Comparison of ENCODE assay signal across 1 cellular context in the genomic region with DNA sequence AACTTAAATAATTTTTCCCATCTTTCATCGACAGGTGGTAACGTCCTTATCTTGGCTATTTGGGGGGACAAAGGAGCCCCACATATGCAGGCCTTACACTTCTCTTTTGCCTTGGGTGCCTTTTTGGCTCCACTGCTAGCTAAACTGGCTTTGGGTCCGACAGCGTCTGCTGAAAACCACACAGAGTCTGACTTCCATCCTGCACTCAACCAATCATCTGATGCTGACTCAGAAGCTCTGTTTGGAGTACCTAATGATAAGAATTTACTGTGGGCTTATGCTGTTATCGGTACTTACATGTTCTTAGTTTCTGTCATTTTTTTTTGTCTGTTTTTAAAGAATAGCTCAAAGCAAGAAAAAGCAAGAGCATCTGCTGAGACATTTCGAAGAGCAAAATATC.
TF ChIP-seq lines count a peak whose summit lies in the region.

No MANE protein-coding gene starts in this region.

TF ChIP-seq in K562, 482 proteins besides CTCF, POLR2A, EP300 and RAD21 (continued from another document and continues in another):
- TF ChIP-seq, protein P1, sequence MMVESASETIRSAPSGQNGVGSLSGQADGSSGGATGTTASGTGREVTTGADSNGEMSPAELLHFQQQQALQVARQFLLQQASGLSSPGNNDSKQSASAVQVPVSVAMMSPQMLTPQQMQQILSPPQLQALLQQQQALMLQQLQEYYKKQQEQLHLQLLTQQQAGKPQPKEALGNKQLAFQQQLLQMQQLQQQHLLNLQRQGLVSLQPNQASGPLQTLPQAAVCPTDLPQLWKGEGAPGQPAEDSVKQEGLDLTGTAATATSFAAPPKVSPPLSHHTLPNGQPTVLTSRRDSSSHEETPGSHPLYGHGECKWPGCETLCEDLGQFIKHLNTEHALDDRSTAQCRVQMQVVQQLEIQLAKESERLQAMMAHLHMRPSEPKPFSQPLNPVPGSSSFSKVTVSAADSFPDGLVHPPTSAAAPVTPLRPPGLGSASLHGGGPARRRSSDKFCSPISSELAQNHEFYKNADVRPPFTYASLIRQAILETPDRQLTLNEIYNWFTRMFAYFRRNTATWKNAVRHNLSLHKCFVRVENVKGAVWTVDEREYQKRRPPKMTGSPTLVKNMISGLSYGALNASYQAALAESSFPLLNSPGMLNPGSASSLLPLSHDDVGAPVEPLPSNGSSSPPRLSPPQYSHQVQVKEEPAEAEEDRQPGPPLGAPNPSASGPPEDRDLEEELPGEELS (CRISPR knock-in tag; IDR thresholded peaks at IDR 0.05; ENCODE audit: borderline replicate concordance) = no peak
- TF ChIP-seq GATAD2A (IDR thresholded peaks at IDR 0.05) (peak; percentile 42; the same call in 1 of the 2 replicates), SIN3A (IDR thresholded peaks at IDR 0.05; ENCODE audit: borderline replicate concordance in 2 of 2, control insufficient read depth in 1 of 2, low read depth in 2 of 2, low read length in 2 of 2) (no peak), KDM5B (IDR thresholded peaks at IDR 0.05; ENCODE audit: insufficient replicate concordance, low read depth, low read length) (no peak), HMG20A (CRISPR knock-in tag; conservative IDR thresholded peaks at IDR 0.05) (no peak), HLTF (IDR thresholded peaks at IDR 0.05) (no peak), CREB1 (IDR thresholded peaks at IDR 0.05) (no peak), CREB1 (CRISPR knock-in tag; IDR thresholded peaks at IDR 0.05) (no peak), HDAC2 (IDR thresholded peaks at IDR 0.05) (0 out of 2 replicates have a peak, but pooled peaks have one; percentile 38), MAFF (IDR thresholded peaks at IDR 0.05; ENCODE audit: low read length) (peak; percentile 50; the same call in 1 of the 2 replicates), TEAD4 (IDR thresholded peaks at IDR 0.05; ENCODE audit: low read length) (peak; percentile 63), TEAD4 (CRISPR knock-in tag; IDR thresholded peaks at IDR 0.05; ENCODE audit: borderline replicate concordance) (no peak), ILF3 (IDR thresholded peaks at IDR 0.05; ENCODE audit: borderline replicate concordance) (no peak), SRF (CRISPR knock-in tag; IDR thresholded peaks at IDR 0.05) (no peak), MBD2 (IDR thresholded peaks at IDR 0.05; ENCODE audit: borderline replicate concordance, low read depth) (0 out of 2 replicates have a peak, but pooled peaks have one; percentile 32), HCFC1 (IDR thresholded peaks at IDR 0.05; ENCODE audit: low read depth, low read length) (no peak), NFE2 (IDR thresholded peaks at IDR 0.05; ENCODE audit: low read depth) (peak; percentile 64), CREBBP (IDR thresholded peaks at IDR 0.05; ENCODE audit: low read depth, low read length) (no peak), SAFB (IDR thresholded peaks at IDR 0.05; ENCODE audit: borderline replicate concordance, low read depth, low read length) (no peak), SMARCB1 (IDR thresholded peaks at IDR 0.05; ENCODE audit: insufficient read length, low read depth) (no peak), ZNF232 (CRISPR knock-in tag; IDR thresholded peaks at IDR 0.05) (no peak), ESRRB (CRISPR knock-in tag; IDR thresholded peaks at IDR 0.05; ENCODE audit: borderline replicate concordance) (no peak), POLR2G (IDR thresholded peaks at IDR 0.05; ENCODE audit: low read depth, low read length) (no peak), RBBP5 (IDR thresholded peaks at IDR 0.05; ENCODE audit: borderline replicate concordance, insufficient read depth, low read length, poor library complexity, severe bottlenecking) (no peak), HSF4 (CRISPR knock-in tag; IDR thresholded peaks at IDR 0.05; ENCODE audit: borderline replicate concordance) (no peak), ZNF24 (IDR thresholded peaks at IDR 0.05) (no peak), JUN (IDR thresholded peaks at IDR 0.05; ENCODE audit: borderline replicate concordance, low read depth, low read length) (peak; percentile 49; the same call in 1 of the 2 replicates), JUN (CRISPR knock-in tag; IDR thresholded peaks at IDR 0.05; ENCODE audit: borderline replicate concordance) (no peak), PHF21A (IDR thresholded peaks at IDR 0.05; ENCODE audit: borderline replicate concordance, low read depth) (no peak), EP400 (IDR thresholded peaks at IDR 0.05) (no peak), BRD4 (IDR thresholded peaks at IDR 0.05) (no peak), STAT5A (IDR thresholded peaks at IDR 0.05; ENCODE audit: borderline replicate concordance, low read length) (no peak; the same call in 1 of the 2 replicates), DNMT1 (IDR thresholded peaks at IDR 0.05) (no peak), ZBED1 (IDR thresholded peaks at IDR 0.05) (no peak), ZNF12 (CRISPR knock-in tag; IDR thresholded peaks at IDR 0.05) (no peak), CTBP1 (IDR thresholded peaks at IDR 0.05; ENCODE audit: borderline replicate concordance) (0 out of 2 replicates have a peak, but pooled peaks have one; percentile 29), POLR3G (IDR thresholded peaks at IDR 0.05; ENCODE audit: extremely low read depth, insufficient read length, insufficient replicate concordance) (no peak), RBM15 (IDR thresholded peaks at IDR 0.05; ENCODE audit: insufficient read depth, low read length) (no peak), BMI1 (IDR thresholded peaks at IDR 0.05; ENCODE audit: low read length) (no peak), PHTF2 (CRISPR knock-in tag; IDR thresholded peaks at IDR 0.05) (no peak), ZNF217 (CRISPR knock-in tag; IDR thresholded peaks at IDR 0.05) (no peak), MTF1 (CRISPR knock-in tag; IDR thresholded peaks at IDR 0.05; ENCODE audit: borderline replicate concordance) (no peak), FOSL1 (tag; conservative IDR thresholded peaks at IDR 0.05) (peak; percentile 88), FOXM1 (IDR thresholded peaks at IDR 0.05; ENCODE audit: low read depth) (no peak), FOXM1 (CRISPR knock-in tag; IDR thresholded peaks at IDR 0.05; ENCODE audit: low read depth) (no peak), MYNN (IDR thresholded peaks at IDR 0.05) (no peak), MYNN (CRISPR knock-in tag; IDR thresholded peaks at IDR 0.05) (no peak), CBFA2T2 (conservative IDR thresholded peaks at IDR 0.05) (peak; percentile 59), HDGF (IDR thresholded peaks at IDR 0.05) (0 out of 2 replicates have a peak, but pooled peaks have one; percentile 20), TAF9B (IDR thresholded peaks at IDR 0.05; ENCODE audit: partially characterized antibody) (no peak), ARID1B (IDR thresholded peaks at IDR 0.05) (peak; percentile 85)
- TF ChIP-seq, protein P2, sequence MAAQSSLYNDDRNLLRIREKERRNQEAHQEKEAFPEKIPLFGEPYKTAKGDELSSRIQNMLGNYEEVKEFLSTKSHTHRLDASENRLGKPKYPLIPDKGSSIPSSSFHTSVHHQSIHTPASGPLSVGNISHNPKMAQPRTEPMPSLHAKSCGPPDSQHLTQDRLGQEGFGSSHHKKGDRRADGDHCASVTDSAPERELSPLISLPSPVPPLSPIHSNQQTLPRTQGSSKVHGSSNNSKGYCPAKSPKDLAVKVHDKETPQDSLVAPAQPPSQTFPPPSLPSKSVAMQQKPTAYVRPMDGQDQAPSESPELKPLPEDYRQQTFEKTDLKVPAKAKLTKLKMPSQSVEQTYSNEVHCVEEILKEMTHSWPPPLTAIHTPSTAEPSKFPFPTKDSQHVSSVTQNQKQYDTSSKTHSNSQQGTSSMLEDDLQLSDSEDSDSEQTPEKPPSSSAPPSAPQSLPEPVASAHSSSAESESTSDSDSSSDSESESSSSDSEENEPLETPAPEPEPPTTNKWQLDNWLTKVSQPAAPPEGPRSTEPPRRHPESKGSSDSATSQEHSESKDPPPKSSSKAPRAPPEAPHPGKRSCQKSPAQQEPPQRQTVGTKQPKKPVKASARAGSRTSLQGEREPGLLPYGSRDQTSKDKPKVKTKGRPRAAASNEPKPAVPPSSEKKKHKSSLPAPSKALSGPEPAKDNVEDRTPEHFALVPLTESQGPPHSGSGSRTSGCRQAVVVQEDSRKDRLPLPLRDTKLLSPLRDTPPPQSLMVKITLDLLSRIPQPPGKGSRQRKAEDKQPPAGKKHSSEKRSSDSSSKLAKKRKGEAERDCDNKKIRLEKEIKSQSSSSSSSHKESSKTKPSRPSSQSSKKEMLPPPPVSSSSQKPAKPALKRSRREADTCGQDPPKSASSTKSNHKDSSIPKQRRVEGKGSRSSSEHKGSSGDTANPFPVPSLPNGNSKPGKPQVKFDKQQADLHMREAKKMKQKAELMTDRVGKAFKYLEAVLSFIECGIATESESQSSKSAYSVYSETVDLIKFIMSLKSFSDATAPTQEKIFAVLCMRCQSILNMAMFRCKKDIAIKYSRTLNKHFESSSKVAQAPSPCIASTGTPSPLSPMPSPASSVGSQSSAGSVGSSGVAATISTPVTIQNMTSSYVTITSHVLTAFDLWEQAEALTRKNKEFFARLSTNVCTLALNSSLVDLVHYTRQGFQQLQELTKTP (IDR thresholded peaks at IDR 0.05; ENCODE audit: low read depth in 1 of 2, partially characterized antibody in 2 of 2) = no peak
- TF ChIP-seq, protein P3, sequence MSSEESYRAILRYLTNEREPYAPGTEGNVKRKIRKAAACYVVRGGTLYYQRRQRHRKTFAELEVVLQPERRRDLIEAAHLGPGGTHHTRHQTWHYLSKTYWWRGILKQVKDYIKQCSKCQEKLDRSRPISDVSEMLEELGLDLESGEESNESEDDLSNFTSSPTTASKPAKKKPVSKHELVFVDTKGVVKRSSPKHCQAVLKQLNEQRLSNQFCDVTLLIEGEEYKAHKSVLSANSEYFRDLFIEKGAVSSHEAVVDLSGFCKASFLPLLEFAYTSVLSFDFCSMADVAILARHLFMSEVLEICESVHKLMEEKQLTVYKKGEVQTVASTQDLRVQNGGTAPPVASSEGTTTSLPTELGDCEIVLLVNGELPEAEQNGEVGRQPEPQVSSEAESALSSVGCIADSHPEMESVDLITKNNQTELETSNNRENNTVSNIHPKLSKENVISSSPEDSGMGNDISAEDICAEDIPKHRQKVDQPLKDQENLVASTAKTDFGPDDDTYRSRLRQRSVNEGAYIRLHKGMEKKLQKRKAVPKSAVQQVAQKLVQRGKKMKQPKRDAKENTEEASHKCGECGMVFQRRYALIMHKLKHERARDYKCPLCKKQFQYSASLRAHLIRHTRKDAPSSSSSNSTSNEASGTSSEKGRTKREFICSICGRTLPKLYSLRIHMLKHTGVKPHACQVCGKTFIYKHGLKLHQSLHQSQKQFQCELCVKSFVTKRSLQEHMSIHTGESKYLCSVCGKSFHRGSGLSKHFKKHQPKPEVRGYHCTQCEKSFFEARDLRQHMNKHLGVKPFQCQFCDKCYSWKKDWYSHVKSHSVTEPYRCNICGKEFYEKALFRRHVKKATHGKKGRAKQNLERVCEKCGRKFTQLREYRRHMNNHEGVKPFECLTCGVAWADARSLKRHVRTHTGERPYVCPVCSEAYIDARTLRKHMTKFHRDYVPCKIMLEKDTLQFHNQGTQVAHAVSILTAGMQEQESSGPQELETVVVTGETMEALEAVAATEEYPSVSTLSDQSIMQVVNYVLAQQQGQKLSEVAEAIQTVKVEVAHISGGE (CRISPR knock-in tag; IDR thresholded peaks at IDR 0.05) = no peak
- TF ChIP-seq, protein P4, sequence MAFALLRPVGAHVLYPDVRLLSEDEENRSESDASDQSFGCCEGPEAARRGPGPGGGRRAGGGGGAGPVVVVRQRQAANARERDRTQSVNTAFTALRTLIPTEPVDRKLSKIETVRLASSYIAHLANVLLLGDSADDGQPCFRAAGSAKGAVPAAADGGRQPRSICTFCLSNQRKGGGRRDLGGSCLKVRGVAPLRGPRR (CRISPR knock-in tag; IDR thresholded peaks at IDR 0.05) = no peak
- TF ChIP-seq, protein P5, sequence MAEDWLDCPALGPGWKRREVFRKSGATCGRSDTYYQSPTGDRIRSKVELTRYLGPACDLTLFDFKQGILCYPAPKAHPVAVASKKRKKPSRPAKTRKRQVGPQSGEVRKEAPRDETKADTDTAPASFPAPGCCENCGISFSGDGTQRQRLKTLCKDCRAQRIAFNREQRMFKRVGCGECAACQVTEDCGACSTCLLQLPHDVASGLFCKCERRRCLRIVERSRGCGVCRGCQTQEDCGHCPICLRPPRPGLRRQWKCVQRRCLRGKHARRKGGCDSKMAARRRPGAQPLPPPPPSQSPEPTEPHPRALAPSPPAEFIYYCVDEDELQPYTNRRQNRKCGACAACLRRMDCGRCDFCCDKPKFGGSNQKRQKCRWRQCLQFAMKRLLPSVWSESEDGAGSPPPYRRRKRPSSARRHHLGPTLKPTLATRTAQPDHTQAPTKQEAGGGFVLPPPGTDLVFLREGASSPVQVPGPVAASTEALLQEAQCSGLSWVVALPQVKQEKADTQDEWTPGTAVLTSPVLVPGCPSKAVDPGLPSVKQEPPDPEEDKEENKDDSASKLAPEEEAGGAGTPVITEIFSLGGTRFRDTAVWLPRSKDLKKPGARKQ (CRISPR knock-in tag; IDR thresholded peaks at IDR 0.05) = no peak
- TF ChIP-seq, protein P6, sequence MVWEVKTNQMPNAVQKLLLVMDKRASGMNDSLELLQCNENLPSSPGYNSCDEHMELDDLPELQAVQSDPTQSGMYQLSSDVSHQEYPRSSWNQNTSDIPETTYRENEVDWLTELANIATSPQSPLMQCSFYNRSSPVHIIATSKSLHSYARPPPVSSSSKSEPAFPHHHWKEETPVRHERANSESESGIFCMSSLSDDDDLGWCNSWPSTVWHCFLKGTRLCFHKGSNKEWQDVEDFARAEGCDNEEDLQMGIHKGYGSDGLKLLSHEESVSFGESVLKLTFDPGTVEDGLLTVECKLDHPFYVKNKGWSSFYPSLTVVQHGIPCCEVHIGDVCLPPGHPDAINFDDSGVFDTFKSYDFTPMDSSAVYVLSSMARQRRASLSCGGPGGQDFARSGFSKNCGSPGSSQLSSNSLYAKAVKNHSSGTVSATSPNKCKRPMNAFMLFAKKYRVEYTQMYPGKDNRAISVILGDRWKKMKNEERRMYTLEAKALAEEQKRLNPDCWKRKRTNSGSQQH (CRISPR knock-in tag; IDR thresholded peaks at IDR 0.05) = no peak
- TF ChIP-seq, protein P7, sequence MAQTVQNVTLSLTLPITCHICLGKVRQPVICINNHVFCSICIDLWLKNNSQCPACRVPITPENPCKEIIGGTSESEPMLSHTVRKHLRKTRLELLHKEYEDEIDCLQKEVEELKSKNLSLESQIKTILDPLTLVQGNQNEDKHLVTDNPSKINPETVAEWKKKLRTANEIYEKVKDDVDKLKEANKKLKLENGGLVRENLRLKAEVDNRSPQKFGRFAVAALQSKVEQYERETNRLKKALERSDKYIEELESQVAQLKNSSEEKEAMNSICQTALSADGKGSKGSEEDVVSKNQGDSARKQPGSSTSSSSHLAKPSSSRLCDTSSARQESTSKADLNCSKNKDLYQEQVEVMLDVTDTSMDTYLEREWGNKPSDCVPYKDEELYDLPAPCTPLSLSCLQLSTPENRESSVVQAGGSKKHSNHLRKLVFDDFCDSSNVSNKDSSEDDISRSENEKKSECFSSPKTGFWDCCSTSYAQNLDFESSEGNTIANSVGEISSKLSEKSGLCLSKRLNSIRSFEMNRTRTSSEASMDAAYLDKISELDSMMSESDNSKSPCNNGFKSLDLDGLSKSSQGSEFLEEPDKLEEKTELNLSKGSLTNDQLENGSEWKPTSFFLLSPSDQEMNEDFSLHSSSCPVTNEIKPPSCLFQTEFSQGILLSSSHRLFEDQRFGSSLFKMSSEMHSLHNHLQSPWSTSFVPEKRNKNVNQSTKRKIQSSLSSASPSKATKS (CRISPR knock-in tag; IDR thresholded peaks at IDR 0.05) = no peak
